ENCODE assay signal across 11 cellular contexts in the genomic region with DNA sequence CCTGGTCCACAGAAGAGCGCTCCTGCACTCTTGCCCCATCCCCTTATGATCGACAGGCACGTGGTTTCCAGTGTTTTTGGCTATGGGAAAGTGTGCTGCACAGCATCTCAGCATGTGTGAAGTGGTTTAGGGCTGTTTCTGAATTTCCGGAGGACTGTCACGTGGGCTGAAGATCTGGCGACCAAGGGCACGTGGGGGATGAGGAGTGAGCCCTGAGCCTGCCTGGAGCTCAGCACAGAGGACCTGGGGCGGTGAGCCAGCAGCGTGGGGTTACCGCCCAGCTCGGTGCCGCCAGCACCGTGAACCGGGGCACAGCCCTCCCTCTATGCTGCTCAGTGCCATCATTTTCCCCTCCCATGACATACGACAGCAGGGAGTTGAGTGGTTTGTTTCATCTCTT.
DNase-seq lines count a peak whose midpoint lies in the region; ATAC-seq and TF ChIP-seq lines count a peak whose summit lies in the region.
"Had no signal": no experiment of that assay in that cellular context is flagged by ENCODE, and none has a peak within 500 bp of the region (broad histone marks: within the 10 kb centered on the region; RNA-seq: fewer than 3 reads in every experiment).

No MANE protein-coding gene starts in this region.

- H3K4me3 ChIP-seq in left lung: no peak overlapping the region
- H3K4me3 ChIP-seq: thoracic aorta had no signal

- no peaks in the 10 kb centered on the region for H3K9me3 ChIP-seq in left lung
- H3K9me3 ChIP-seq: thoracic aorta had no signal

- H3K27me3 ChIP-seq in left lung: no peaks in the 10 kb centered on the region

- peaks cover 0 to 18% of the 10 kb centered on the region in 2 donors for H3K36me3 ChIP-seq in left lung
- H3K36me3 ChIP-seq: thoracic aorta had no signal

- DNase-seq in RPMI7951 (ENCODE audit: low read depth) (peak; percentile 38), left lung (no peak), RKO (ENCODE audit: low spot score) (no peak), SIG-M5 (lab: John Stamatoyannopoulos, UW) (no peak), HFFc6 (no peak), RPMI8226 (no peak)
- peak; percentile 35 to 43 for DNase-seq in activated T-cell treated with anti-CD3 and anti-CD28 coated beads, Interleukin-2, amount 50 U/mL, for 72 hours
- peak; percentile 19 to 49 for DNase-seq in stimulated activated CD8-positive, alpha-beta memory T cell treated with anti-CD3 and anti-CD28 coated beads, Interleukin-4, amount 100 ng/mL, for 1 hour (ENCODE audit: low read depth in 2 of 2, low spot score in 1 of 2)
- DNase-seq: HCEC 1CT, mesendoderm had no signal

- no peaks in the 10 kb centered on the region for H3K36me3 Mint-ChIP-seq in activated T-cell treated with anti-CD3 and anti-CD28 coated beads, Interleukin-2, amount 50 U/mL, for 72 hours (ENCODE audit: insufficient read depth in 2 of 2)
- H3K36me3 Mint-ChIP-seq in HFFc6 (ENCODE audit: low read depth): no peaks in the 10 kb centered on the region

- intact Hi-C loops in left lung (cut with DNase I): no loop called here

- no peaks in the 10 kb centered on the region for H3K4me1 ChIP-seq in left lung

- ATAC-seq in activated T-cell treated with anti-CD3 and anti-CD28 coated beads, Interleukin-2, amount 50 U/mL, for 72 hours (replicated peaks in 1 of 2): peak; percentile 82
- ATAC-seq in left lung: peak; percentile 16

- H3K4me1 Mint-ChIP-seq in activated T-cell treated with anti-CD3 and anti-CD28 coated beads, Interleukin-2, amount 50 U/mL, for 72 hours (ENCODE audit: low read depth): peaks cover 36% of the 10 kb centered on the region
- no peaks in the 10 kb centered on the region for H3K4me1 Mint-ChIP-seq in HFFc6 (ENCODE audit: low read depth)

- H3K4me3 Mint-ChIP-seq in activated T-cell treated with anti-CD3 and anti-CD28 coated beads, Interleukin-2, amount 50 U/mL, for 72 hours: peak overlapping the region; percentile 7 to 48
- no peak overlapping the region for H3K4me3 Mint-ChIP-seq in HFFc6

- no peaks in the 10 kb centered on the region for H3K9me3 Mint-ChIP-seq in activated T-cell treated with anti-CD3 and anti-CD28 coated beads, Interleukin-2, amount 50 U/mL, for 72 hours
- no peaks in the 10 kb centered on the region for H3K9me3 Mint-ChIP-seq in HFFc6

- H3K27ac ChIP-seq in left lung: no peak overlapping the region
- H3K27ac ChIP-seq: thoracic aorta had no signal

- H3K27ac Mint-ChIP-seq in activated T-cell treated with anti-CD3 and anti-CD28 coated beads, Interleukin-2, amount 50 U/mL, for 72 hours: peak overlapping the region; percentile 80
- H3K27ac Mint-ChIP-seq in HFFc6: no peak overlapping the region

- TF ChIP-seq CTCF in left lung (IDR thresholded peaks at IDR 0.05) (no peak), HFFc6 (IDR thresholded peaks at IDR 0.05) (no peak)

- no peaks in the 10 kb centered on the region for H3K27me3 Mint-ChIP-seq in activated T-cell treated with anti-CD3 and anti-CD28 coated beads, Interleukin-2, amount 50 U/mL, for 72 hours (ENCODE audit: low read depth)
- H3K27me3 Mint-ChIP-seq in HFFc6 (ENCODE audit: insufficient read depth): peaks cover 2% of the 10 kb centered on the region; the same call in 1 of the 2 replicates

Comparison
In these comparisons a context has a peak if more than half of its experiments do, and no peak if none do; other contexts are left out.
1. DNase-seq: peak in RPMI7951 (single experiment), activated T-cell treated with anti-CD3 and anti-CD28 coated beads, Interleukin-2, amount 50 U/mL, for 72 hours (2 of 2) and stimulated activated CD8-positive, alpha-beta memory T cell treated with anti-CD3 and anti-CD28 coated beads, Interleukin-4, amount 100 ng/mL, for 1 hour (2 of 2); none in left lung (0 of 2), RKO (single experiment), SIG-M5 (single experiment), HFFc6 (single experiment) and RPMI8226 (single experiment).